12 cellular contexts compared by ENCODE assay signal in the genomic region with DNA sequence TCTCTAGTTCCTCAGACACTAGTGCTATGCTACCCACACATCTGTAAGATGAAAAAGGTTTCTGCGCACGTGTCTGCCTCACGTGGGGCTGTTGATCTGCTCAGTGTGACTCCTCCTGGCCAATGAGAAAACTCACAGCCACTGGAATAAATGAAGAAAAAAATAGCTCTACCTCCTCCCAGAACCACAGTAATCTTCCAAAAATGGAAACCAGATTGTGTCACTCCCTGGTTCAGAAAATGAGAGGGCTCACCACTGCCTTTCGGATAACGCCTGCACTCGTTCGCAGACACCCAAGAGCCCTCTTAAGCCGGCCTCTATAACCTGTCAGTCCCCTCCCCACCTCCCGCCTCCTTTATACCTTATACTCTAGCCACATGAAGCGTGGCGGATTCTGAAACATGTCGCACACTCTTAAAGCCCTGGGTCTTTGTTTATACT. TPM values are rescaled to one million over a fixed set of nuclear protein-coding genes. Genes with fewer than 3 reads are reported as not detected.
DNase-seq lines count a peak whose midpoint lies in the region; ATAC-seq and TF ChIP-seq lines count a peak whose summit lies in the region.
"Had no signal": no experiment of that assay in that cellular context is flagged by ENCODE, and none has a peak within 500 bp of the region (broad histone marks: within the 10 kb centered on the region; RNA-seq: fewer than 3 reads in every experiment).

No MANE protein-coding gene starts in this region.

- no peak overlapping the region for H2AFZ ChIP-seq in GM23248
- no peak overlapping the region for H2AFZ ChIP-seq in MM.1S (ENCODE audit: low read length)

- no peaks in the 10 kb centered on the region for H3K9me3 Mint-ChIP-seq in activated CD4-positive, alpha-beta T cell treated with anti-CD3 and anti-CD28 coated beads, Interleukin-2, amount 10 ng/mL, durations not matched to agents 24 days and 14 days
- H3K9me3 Mint-ChIP-seq: CD14-positive monocyte had no signal

- ATAC-seq in GM21381 (IDR thresholded peaks at IDR 0.05; ENCODE audit: unreplicated experiment): no peak
- no peak for ATAC-seq in HG02852 (IDR thresholded peaks at IDR 0.05; ENCODE audit: unreplicated experiment)

- H3K4me1 Mint-ChIP-seq in activated CD4-positive, alpha-beta T cell treated with anti-CD3 and anti-CD28 coated beads, Interleukin-2, amount 10 ng/mL, durations not matched to agents 24 days and 14 days: peaks cover 11% of the 10 kb centered on the region
- H3K4me1 Mint-ChIP-seq: CD14-positive monocyte had no signal

- H3F3A ChIP-seq in GM23248 (ENCODE audit: insufficient read depth) (no peaks in the 10 kb centered on the region), MM.1S (ENCODE audit: insufficient read depth, low read length) (no peaks in the 10 kb centered on the region)

- H3K9ac ChIP-seq in GM23248: no peak overlapping the region
- H3K9ac ChIP-seq in MM.1S (ENCODE audit: low read length): no peak overlapping the region

- WGBS in GM23248 (ENCODE audit: low coverage in 1 of 2, low lambda C conversion rate in 2 of 2, missing lambda C conversion rate in 2 of 2), 2 experiments: 69 to 70% methylated on average over 12 of the region's 12 CpGs

- no peaks in the 10 kb centered on the region for H3K27me3 Mint-ChIP-seq in activated CD4-positive, alpha-beta T cell treated with anti-CD3 and anti-CD28 coated beads, Interleukin-2, amount 10 ng/mL, durations not matched to agents 24 days and 14 days

- H3K27ac ChIP-seq in GM23248: no peak overlapping the region
- peak overlapping the region; percentile 97 for H3K27ac ChIP-seq in angular gyrus (ENCODE audit: low read depth, low read length)
- no peak overlapping the region for H3K27ac ChIP-seq in MM.1S (ENCODE audit: low read length)
- H3K27ac ChIP-seq: SJSA1 had no signal

- TF ChIP-seq CTCF in MM.1S (IDR thresholded peaks at IDR 0.05; ENCODE audit: low read length): no peak

- H3K9me2 ChIP-seq in GM23248 (ENCODE audit: insufficient read depth): no peaks in the 10 kb centered on the region
- H3K9me2 ChIP-seq in MM.1S (replicated peaks; ENCODE audit: insufficient read depth, low read length): no peaks in the 10 kb centered on the region

- H3K36me3 ChIP-seq in GM23248 (ENCODE audit: low read depth) (no peaks in the 10 kb centered on the region), MM.1S (replicated peaks; ENCODE audit: insufficient read depth, low read length) (no peaks in the 10 kb centered on the region)
- H3K36me3 ChIP-seq: SJSA1 had no signal

- H4K20me1 ChIP-seq in GM23248 (ENCODE audit: insufficient read depth): no peaks in the 10 kb centered on the region; the same call in 1 of the 2 replicates
- H4K20me1 ChIP-seq in MM.1S (ENCODE audit: insufficient read depth, low read length): no peaks in the 10 kb centered on the region

- H3K79me2 ChIP-seq in GM23248 (ENCODE audit: insufficient read depth) (peaks cover 41% of the 10 kb centered on the region), MM.1S (ENCODE audit: low read length) (no peaks in the 10 kb centered on the region)

- H3K27ac Mint-ChIP-seq in activated CD4-positive, alpha-beta T cell treated with anti-CD3 and anti-CD28 coated beads, Interleukin-2, amount 10 ng/mL, durations not matched to agents 24 days and 14 days: no peak overlapping the region

- no peak overlapping the region for H3K4me3 Mint-ChIP-seq in activated CD4-positive, alpha-beta T cell treated with anti-CD3 and anti-CD28 coated beads, Interleukin-2, amount 10 ng/mL, durations not matched to agents 24 days and 14 days
- H3K4me3 Mint-ChIP-seq: CD14-positive monocyte had no signal

- intact Hi-C loops in activated CD4-positive, alpha-beta T cell treated with anti-CD3 and anti-CD28 coated beads, Interleukin-2, amount 10 ng/mL, durations not matched to agents 24 days and 14 days (cut with micrococcal nuclease): loop anchor here (1.0 to 10.0 kb wide), 5 partner anchors 12 to 729 kb away; a partner anchor contains a TSS

- no peaks in the 10 kb centered on the region for H3K27me3 ChIP-seq in GM23248 (replicated peaks; ENCODE audit: insufficient read depth)
- H3K27me3 ChIP-seq in MM.1S (replicated peaks; ENCODE audit: insufficient read depth, low read length): peaks cover 11% of the 10 kb centered on the region; the same call in 1 of the 2 replicates
- H3K27me3 ChIP-seq: SJSA1 had no signal

- H3K36me3 Mint-ChIP-seq in activated CD4-positive, alpha-beta T cell treated with anti-CD3 and anti-CD28 coated beads, Interleukin-2, amount 10 ng/mL, durations not matched to agents 24 days and 14 days (ENCODE audit: low read depth): peaks cover 13% of the 10 kb centered on the region
- H3K36me3 Mint-ChIP-seq: CD14-positive monocyte had no signal

- H3K9me3 ChIP-seq in GM23248 (ENCODE audit: low read depth) (no peaks in the 10 kb centered on the region), MM.1S (replicated peaks; ENCODE audit: insufficient read depth, low read length) (no peaks in the 10 kb centered on the region)
- H3K9me3 ChIP-seq: SJSA1 had no signal

- H3K4me1 ChIP-seq in GM23248 (ENCODE audit: insufficient read depth) (peaks cover 12% of the 10 kb centered on the region), MM.1S (ENCODE audit: low read length) (0 out of 2 replicates have a peak, but pooled peaks cover 6% of the 10 kb centered on the region)
- H3K4me1 ChIP-seq: SJSA1 had no signal

- H3K4me2 ChIP-seq in GM23248 (ENCODE audit: unreplicated experiment) (no peak overlapping the region), MM.1S (ENCODE audit: low read depth, low read length) (no peak overlapping the region)

- in situ Hi-C loops in GM23248 (cut with MboI): no loop called here

- H3K4me3 ChIP-seq in GM23248 (no peak overlapping the region), MM.1S (ENCODE audit: low read length) (no peak overlapping the region)
- H3K4me3 ChIP-seq: SJSA1 had no signal

- DNase-seq in GM23248: peak; percentile 24
- DNase-seq in activated CD4-positive, alpha-beta T cell treated with anti-CD3 and anti-CD28 coated beads, Interleukin-2, amount 10 ng/mL, durations not matched to agents 24 days and 14 days: peak; percentile 82
- peak; percentile 48 to 60 for DNase-seq in stimulated activated CD4-positive, alpha-beta T cell treated with anti-CD3 and anti-CD28 coated beads, Interleukin-1b, Interleukin-23, amount 100 ng/mL, for 4 hours (ENCODE audit: low read depth in 2 of 2)
- no peak for DNase-seq in DMS114 treated with DMSO at 0.1 percent for 48 hours (lab: John Stamatoyannopoulos, UW; ENCODE audit: unreplicated experiment)
- DNase-seq in MM.1S: no peak
- DNase-seq: kidney glomerular epithelial cell, NCI-H2171 had no signal

RNA-seq across cellular contexts. Expression of a gene that starts 5.1 kb away (rescaled TPM):
- total RNA-seq in GM23248 (2014; rRNA removed; shearing (Covaris generic)): 43.8 and 46.2 TPM in 2 replicates
- polyA plus RNA-seq in GM23248 (2016; fragmentation: Nextera tagmentation; extraction: Ambion mirVana): 42.3 and 43.1 TPM in 2 replicates
- 24.1 TPM in 2 replicates for total RNA-seq in activated CD4-positive, alpha-beta T cell treated with anti-CD3 and anti-CD28 coated beads, Interleukin-2, amount 10 ng/mL, durations not matched to agents 24 days and 14 days

RNA-seq across cellular contexts. Expression of a gene that starts 23.5 kb away (rescaled TPM):
- total RNA-seq in GM23248 (2014; rRNA removed; shearing (Covaris generic)): 70.1 and 87.8 TPM in 2 replicates
- polyA plus RNA-seq in GM23248 (2016; fragmentation: Nextera tagmentation; extraction: Ambion mirVana): 67.9 and 72.3 TPM in 2 replicates
- total RNA-seq in activated CD4-positive, alpha-beta T cell treated with anti-CD3 and anti-CD28 coated beads, Interleukin-2, amount 10 ng/mL, durations not matched to agents 24 days and 14 days: 9.4 and 10.0 TPM in 2 replicates

RNA-seq across cellular contexts. Expression of a gene that starts 27.0 kb away (rescaled TPM):
- 0.22 and 1.1 TPM in 2 replicates for total RNA-seq in GM23248 (2014; rRNA removed; shearing (Covaris generic))
- polyA plus RNA-seq in GM23248 (2016; fragmentation: Nextera tagmentation; extraction: Ambion mirVana): 0.43 and 0.46 TPM in 2 replicates
- not detected in 2 replicates for total RNA-seq in activated CD4-positive, alpha-beta T cell treated with anti-CD3 and anti-CD28 coated beads, Interleukin-2, amount 10 ng/mL, durations not matched to agents 24 days and 14 days
- polyA plus RNA-seq: CD14-positive monocyte had no signal

RNA-seq across cellular contexts. Expression of a gene that starts 59.9 kb away (rescaled TPM):
- total RNA-seq in GM23248 (2014; rRNA removed; shearing (Covaris generic)): 20.5 and 29.9 TPM in 2 replicates
- 15.2 and 17.1 TPM in 2 replicates for polyA plus RNA-seq in GM23248 (2016; fragmentation: Nextera tagmentation; extraction: Ambion mirVana)
- total RNA-seq in activated CD4-positive, alpha-beta T cell treated with anti-CD3 and anti-CD28 coated beads, Interleukin-2, amount 10 ng/mL, durations not matched to agents 24 days and 14 days: 3.4 and 4.1 TPM in 2 replicates

Comparison
In these comparisons a context has a peak if more than half of its experiments do, and no peak if none do; other contexts are left out.
1. DNase-seq: peak in GM23248 (single experiment), activated CD4-positive, alpha-beta T cell treated with anti-CD3 and anti-CD28 coated beads, Interleukin-2, amount 10 ng/mL, durations not matched to agents 24 days and 14 days (single experiment) and stimulated activated CD4-positive, alpha-beta T cell treated with anti-CD3 and anti-CD28 coated beads, Interleukin-1b, Interleukin-23, amount 100 ng/mL, for 4 hours (2 of 2); none in DMS114 treated with DMSO at 0.1 percent for 48 hours (single experiment) and MM.1S (single experiment).